Comparison of ENCODE assay signal across 8 cellular contexts in the genomic region with DNA sequence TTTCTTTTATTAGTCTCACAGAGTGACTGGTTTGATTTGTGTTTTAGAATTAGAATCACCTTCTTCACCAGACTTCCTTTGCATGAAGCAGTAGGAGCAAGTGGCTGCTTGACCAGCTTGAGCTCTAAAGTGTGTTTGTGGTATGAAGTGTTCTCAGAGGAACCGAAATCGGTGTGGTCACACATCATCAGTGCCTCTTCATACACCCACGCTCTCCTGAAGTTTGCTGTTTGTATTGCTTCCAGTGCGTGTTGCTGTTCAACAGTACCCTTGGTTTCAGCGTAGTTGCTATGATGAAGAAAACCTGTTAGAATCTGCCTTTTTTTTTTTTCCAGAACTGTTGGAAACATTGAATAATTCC.
DNase-seq lines count a peak whose midpoint lies in the region; ATAC-seq lines count a peak whose summit lies in the region.

No MANE protein-coding gene starts in this region.

- peak; percentile 47 for DNase-seq in AG08396 (ENCODE audit: low spot score)
- peak; percentile 78 for DNase-seq in activated CD4-positive, alpha-beta memory T cell treated with anti-CD3 and anti-CD28 coated beads for 36 hours
- DNase-seq in naive thymus-derived CD4-positive, alpha-beta T cell = peak in 2 of 9 donors; percentile 29 to 33
- DNase-seq in KBM-7 = no peak
- DNase-seq in NCI-H82 treated with DMSO at 0.1 percent for 48 hours (lab: John Stamatoyannopoulos, UW; ENCODE audit: unreplicated experiment) = no peak
- no peak for DNase-seq in NCI-H2107 treated with DMSO at 0.1 percent for 48 hours (lab: John Stamatoyannopoulos, UW; ENCODE audit: unreplicated experiment)

- in situ Hi-C loops in KBM-7 (cut with MboI; ENCODE audit: low pct_unique_long_range_greater_than_20kb, low sequenced_read_pairs) = loop anchor here (25.0 kb wide), 1 partner anchor 100 kb away; a partner anchor contains a TSS

- H3K36me3 ChIP-seq in naive thymus-derived CD4-positive, alpha-beta T cell (ENCODE audit: control insufficient read depth in 2 of 3, insufficient read depth in 3 of 3, low read length in 3 of 3) = no peaks in the 10 kb centered on the region

- peaks cover 84% of the 10 kb centered on the region for H3K4me1 Mint-ChIP-seq in activated CD4-positive, alpha-beta memory T cell treated with anti-CD3 and anti-CD28 coated beads for 36 hours (ENCODE audit: low read depth)
- H3K4me1 Mint-ChIP-seq in naive thymus-derived CD4-positive, alpha-beta T cell = peaks cover 51 to 75% (median 62%) of the 10 kb centered on the region in 7 donors

- ATAC-seq in GM18870 (IDR thresholded peaks at IDR 0.05; ENCODE audit: unreplicated experiment) (peak; percentile 79), HG03064 (IDR thresholded peaks at IDR 0.05; ENCODE audit: low read depth, unreplicated experiment) (peak; percentile 72)
- ATAC-seq in naive thymus-derived CD4-positive, alpha-beta T cell = peak; percentile 76

- CTCF ChIA-PET in activated CD4-positive, alpha-beta memory T cell treated with anti-CD3 and anti-CD28 coated beads for 36 hours (lab: Charles Lee) = interaction anchor here (0.9 to 10.3 kb wide), 7 partner anchors 9 to 26 kb away, joined by 3 to 237 read pairs (median 9); no protein-coding TSS in a partner anchor
- CTCF ChIA-PET in naive thymus-derived CD4-positive, alpha-beta T cell (lab: Charles Lee) = interaction anchor here (2.1 to 10.2 kb wide), 2 partner anchors 9 to 24 kb away, joined by 6 to 136 read pairs; no protein-coding TSS in a partner anchor

- peaks cover 3% of the 10 kb centered on the region for H3K36me3 Mint-ChIP-seq in activated CD4-positive, alpha-beta memory T cell treated with anti-CD3 and anti-CD28 coated beads for 36 hours
- H3K36me3 Mint-ChIP-seq in naive thymus-derived CD4-positive, alpha-beta T cell = peaks cover 0 to 6% (median 0%) of the 10 kb centered on the region in 5 donors

- POLR2A ChIA-PET in activated CD4-positive, alpha-beta memory T cell treated with anti-CD3 and anti-CD28 coated beads for 36 hours (lab: Charles Lee) = interaction anchor here (0.9 to 4.2 kb wide), 5 partner anchors 9 to 77 kb away, joined by 3 to 70 read pairs (median 21); no protein-coding TSS in a partner anchor
- POLR2A ChIA-PET in naive thymus-derived CD4-positive, alpha-beta T cell (lab: Charles Lee) = interaction anchor here (1.7 to 3.7 kb wide), 3 partner anchors 9 to 24 kb away, joined by 4 to 13 read pairs (median 6); no protein-coding TSS in a partner anchor

- H3K27ac Mint-ChIP-seq in activated CD4-positive, alpha-beta memory T cell treated with anti-CD3 and anti-CD28 coated beads for 36 hours = peak overlapping the region; percentile 96
- peak overlapping the region; percentile 57 to 97 (median 87) for H3K27ac Mint-ChIP-seq in naive thymus-derived CD4-positive, alpha-beta T cell

- intact Hi-C loops in activated CD4-positive, alpha-beta memory T cell treated with anti-CD3 and anti-CD28 coated beads for 36 hours (cut with micrococcal nuclease) = loop anchor here (1.0 to 10.0 kb wide), 8 partner anchors 9 to 603 kb away; a partner anchor contains a TSS
- intact Hi-C loops in naive thymus-derived CD4-positive, alpha-beta T cell (cut with micrococcal nuclease) = loop anchor here (1.0 to 2.0 kb wide), 2 partner anchors 9 to 15 kb away; no protein-coding TSS in a partner anchor

- peaks cover 19 to 46% of the 10 kb centered on the region in 2 donors for H3K4me1 ChIP-seq in naive thymus-derived CD4-positive, alpha-beta T cell (ENCODE audit: control insufficient read depth in 2 of 2, insufficient read depth in 2 of 2, low read length in 2 of 2)

- peak overlapping the region; percentile 65 for H3K4me3 Mint-ChIP-seq in activated CD4-positive, alpha-beta memory T cell treated with anti-CD3 and anti-CD28 coated beads for 36 hours
- H3K4me3 Mint-ChIP-seq in naive thymus-derived CD4-positive, alpha-beta T cell = peak overlapping the region in 9 of 10 donors; percentile 39 to 66 (median 60)

- no peaks in the 10 kb centered on the region for H3K9me3 Mint-ChIP-seq in activated CD4-positive, alpha-beta memory T cell treated with anti-CD3 and anti-CD28 coated beads for 36 hours
- H3K9me3 Mint-ChIP-seq in naive thymus-derived CD4-positive, alpha-beta T cell = no peaks in the 10 kb centered on the region

- H3K27ac ChIP-seq in naive thymus-derived CD4-positive, alpha-beta T cell (ENCODE audit: low read depth, low read length) = peak overlapping the region; percentile 55

- H3K27me3 Mint-ChIP-seq in activated CD4-positive, alpha-beta memory T cell treated with anti-CD3 and anti-CD28 coated beads for 36 hours = no peaks in the 10 kb centered on the region
- H3K27me3 Mint-ChIP-seq in naive thymus-derived CD4-positive, alpha-beta T cell = no peaks in the 10 kb centered on the region

- H3K27me3 ChIP-seq in naive thymus-derived CD4-positive, alpha-beta T cell (ENCODE audit: control insufficient read depth in 2 of 2, insufficient read depth in 2 of 2, low read length in 2 of 2) = no peaks in the 10 kb centered on the region

- no peaks in the 10 kb centered on the region for H3K9me3 ChIP-seq in naive thymus-derived CD4-positive, alpha-beta T cell (ENCODE audit: control insufficient read depth in 2 of 3, low read length in 3 of 3)

- H3K4me3 ChIP-seq in naive thymus-derived CD4-positive, alpha-beta T cell (ENCODE audit: low read length) = peak overlapping the region; percentile 22

Comparison
In these comparisons a context has a peak if more than half of its experiments do, and no peak if none do; other contexts are left out.
1. DNase-seq: peak in AG08396 (single experiment) and activated CD4-positive, alpha-beta memory T cell treated with anti-CD3 and anti-CD28 coated beads for 36 hours (single experiment); none in KBM-7 (single experiment), NCI-H82 treated with DMSO at 0.1 percent for 48 hours (single experiment) and NCI-H2107 treated with DMSO at 0.1 percent for 48 hours (single experiment).
2. Peak in every context shown above with its lines, with median percentiles within 50 percentile points of each other: ATAC-seq.